9 cellular contexts compared by ENCODE assay signal in the genomic region with DNA sequence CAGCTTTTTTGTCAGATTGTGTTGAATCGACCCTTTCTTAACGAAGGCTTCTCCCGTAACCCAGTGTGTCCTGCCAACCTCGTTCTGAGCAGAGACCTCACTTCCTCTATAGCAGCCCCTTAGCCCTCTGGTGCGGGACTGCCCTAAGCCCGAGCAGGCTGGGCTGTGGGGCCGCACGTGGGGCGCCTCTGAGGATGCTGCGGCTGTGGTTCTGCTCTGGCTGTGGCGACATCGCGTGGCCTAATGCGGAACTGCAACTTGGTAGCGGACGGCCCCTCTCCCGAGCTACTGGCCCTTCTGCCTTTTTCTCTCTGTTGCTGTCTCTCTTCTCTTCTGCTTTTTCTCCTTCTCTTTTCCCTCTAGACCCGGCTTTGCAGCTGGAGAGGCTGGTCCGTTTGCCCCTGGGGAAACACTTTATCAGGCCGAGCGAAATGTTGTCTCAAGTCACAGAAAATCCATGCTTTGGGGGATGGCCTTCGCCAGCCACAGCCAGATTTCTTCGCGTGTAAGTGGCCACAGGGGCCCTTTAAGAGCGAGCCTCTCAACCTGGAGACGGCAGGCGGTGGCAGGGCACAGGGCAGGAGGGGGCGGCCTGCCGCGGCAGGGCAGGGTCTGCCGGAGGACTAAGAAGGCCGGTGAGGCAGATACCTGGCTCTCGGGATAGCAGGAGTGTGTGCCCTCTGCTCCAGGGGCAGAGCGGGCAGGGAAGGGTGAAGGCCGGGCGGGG. TPM values are rescaled to one million over a fixed set of nuclear protein-coding genes. Genes with fewer than 3 reads are reported as not detected.
DNase-seq lines count a peak whose midpoint lies in the region; ATAC-seq, FAIRE-seq and TF ChIP-seq lines count a peak whose summit lies in the region.
"Had no signal": no experiment of that assay in that cellular context is flagged by ENCODE, and none has a peak within 500 bp of the region (broad histone marks: within the 10 kb centered on the region; RNA-seq: fewer than 3 reads in every experiment).

No MANE protein-coding gene starts in this region.

- no peak overlapping the region for H3K27ac Mint-ChIP-seq in natural killer cell

- POLR2A ChIA-PET in PC-3 (lab: Charles Lee; ENCODE audit: unreplicated experiment) = interaction anchor here (0.6 kb wide), 1 partner anchor 20 kb away, joined by 3 read pairs; no protein-coding TSS in a partner anchor

- ATAC-seq in HG02981 (IDR thresholded peaks at IDR 0.05; ENCODE audit: unreplicated experiment) (peak; percentile 61), PC-3 (peak; percentile 72), natural killer cell (peak; percentile 93 to 100 (median 99)), GM18870 (IDR thresholded peaks at IDR 0.05; ENCODE audit: unreplicated experiment) (no peak)

- peak; percentile 21 for FAIRE-seq in G401.6 (lab: Jason Lieb, UNC)
- FAIRE-seq: islet of Langerhans had no signal

- no peak for TF ChIP-seq POLR2A in esophagus squamous epithelium (IDR thresholded peaks at IDR 0.05)

- 23 to 25% methylated on average over 24 to 33 of the region's 36 CpGs for WGBS in esophagus squamous epithelium, 2 donors

- CTCF ChIA-PET in PC-3 (lab: Charles Lee) = interaction anchor here (0.6 to 0.7 kb wide), 3 partner anchors 16 to 869 kb away, joined by 3 to 5 read pairs (median 4); no protein-coding TSS in a partner anchor

- intact Hi-C loops in PC-3 (cut with micrococcal nuclease) = loop anchor here (5.0 kb wide), 2 partner anchors 87 to 337 kb away; no protein-coding TSS in a partner anchor
- intact Hi-C loops in esophagus squamous epithelium (cut with DNase I) = loop anchor here (5.0 kb wide), 1 partner anchor 337 kb away; no protein-coding TSS in a partner anchor
- intact Hi-C loops in natural killer cell (cut with micrococcal nuclease) = loop anchor here (1.0 kb wide), 1 partner anchor 335 kb away; no protein-coding TSS in a partner anchor

- H3K27ac ChIP-seq in PC-3 (ENCODE audit: low read length) (no peak overlapping the region), esophagus squamous epithelium (no peak overlapping the region)

- H3K27me3 ChIP-seq in PC-3 (ENCODE audit: low read length) (no peaks in the 10 kb centered on the region), esophagus squamous epithelium (peaks cover 0 to 14% (median 0%) of the 10 kb centered on the region in 4 donors)

- peaks cover 0 to 8% of the 10 kb centered on the region in 2 donors for H3K27me3 Mint-ChIP-seq in natural killer cell (ENCODE audit: low read depth in 2 of 2)

- peak overlapping the region; percentile 83 for H2AFZ ChIP-seq in PC-3 (ENCODE audit: low read length)

- no peaks in the 10 kb centered on the region for H3K9me2 ChIP-seq in PC-3 (replicated peaks; ENCODE audit: low read length)

- H3F3A ChIP-seq in PC-3 (ENCODE audit: low read length, unreplicated experiment) = peaks cover 4% of the 10 kb centered on the region

- H3K36me3 Mint-ChIP-seq in natural killer cell = no peaks in the 10 kb centered on the region

- H3K79me2 ChIP-seq in PC-3 (ENCODE audit: low read length) = no peaks in the 10 kb centered on the region

- H3K4me3 ChIP-seq in PC-3 (ENCODE audit: low read length) (no peak overlapping the region), esophagus squamous epithelium (no peak overlapping the region)

- no peaks in the 10 kb centered on the region for H3K36me3 ChIP-seq in PC-3 (ENCODE audit: low read depth, low read length)
- H3K36me3 ChIP-seq in esophagus squamous epithelium = peaks cover 0 to 16% (median 0%) of the 10 kb centered on the region in 3 donors

- no peaks in the 10 kb centered on the region for H3K9me3 Mint-ChIP-seq in natural killer cell

- peaks cover 39% of the 10 kb centered on the region for H3K4me1 ChIP-seq in PC-3 (ENCODE audit: insufficient read depth, low read length)
- H3K4me1 ChIP-seq in esophagus squamous epithelium = peaks cover 0 to 47% (median 5%) of the 10 kb centered on the region in 3 donors

- H3K9me3 ChIP-seq in PC-3 (ENCODE audit: low read length) (no peaks in the 10 kb centered on the region), esophagus squamous epithelium (no peaks in the 10 kb centered on the region)

- peak overlapping the region; percentile 10; the same call in 1 of the 2 replicates for H3K9ac ChIP-seq in PC-3 (ENCODE audit: low read length)

- H3K4me1 Mint-ChIP-seq in natural killer cell = peaks cover 0 to 8% of the 10 kb centered on the region in 2 donors

- DNase-seq in PC-3 (peak; percentile 78), activated T-cell treated with anti-CD3 and anti-CD28 coated beads for 48 hours (ENCODE audit: low read depth) (peak; percentile 84), esophagus squamous epithelium (lab: John Stamatoyannopoulos, UW) (no peak), natural killer cell (peak; percentile 80)
- peak; percentile 57 to 68 for DNase-seq in stimulated activated CD8-positive, alpha-beta memory T cell treated with anti-CD3 and anti-CD28 coated beads, Interleukin-7, amount 100 ng/mL, for 48 hours (ENCODE audit: extremely low read depth in 1 of 2, low read depth in 1 of 2)

- BruUV-seq in PC-3 (replicated peaks; lab: Mats Ljungman, UMichigan) = no TSS peak

- peak; percentile 91 for TF ChIP-seq CTCF in PC-3 (conservative IDR thresholded peaks at IDR 0.05; ENCODE audit: low read depth, low read length)
- peak; percentile 85 to 98 (median 94) for TF ChIP-seq CTCF in esophagus squamous epithelium (IDR thresholded peaks at IDR 0.05)
- peak; percentile 97 for TF ChIP-seq CTCF in natural killer cell (IDR thresholded peaks at IDR 0.05)

- H4K20me1 ChIP-seq in PC-3 (ENCODE audit: low read length) = no peaks in the 10 kb centered on the region

- H3K4me2 ChIP-seq in PC-3 (ENCODE audit: low read length) = peak overlapping the region; percentile 49; the same call in 1 of the 2 replicates

- no peak overlapping the region for H3K4me3 Mint-ChIP-seq in natural killer cell

RNA-seq across cellular contexts. Expression of gene KIF23, which starts 19.4 kb away (rescaled TPM):
- total RNA-seq in PC-3 (2014; rRNA removed) = 77.3 and 87.0 TPM in 2 replicates
- 10 to 100 TPM; 13.5 to 33.2 (median 13.9) TPM for total RNA-seq in esophagus squamous epithelium
- total RNA-seq in natural killer cell = 1 to 10 TPM; 1.2 to 2.1 (median 1.9) TPM

RNA-seq across cellular contexts. Expression of gene RPLP1, which starts 57.9 kb away (rescaled TPM):
- 216 and 253 TPM in 2 replicates for total RNA-seq in PC-3 (2014; rRNA removed)
- 1,000 to 10,000 TPM in 1 of 4 donors, 100 to 1,000 TPM in 3; 358 to 1,172 (median 586) TPM for total RNA-seq in esophagus squamous epithelium
- 1,000 to 10,000 TPM in 1 of 3 donors, 100 to 1,000 TPM in 2; 895 to 1,167 (median 974) TPM for total RNA-seq in natural killer cell

Comparison
In these comparisons a context has a peak if more than half of its experiments do, and no peak if none do; other contexts are left out.
1. RNA of gene KIF23, which starts 19.4 kb away (total RNA-seq): 77.3 to 87.0 TPM in PC-3 and 13.5 to 33.2 TPM in esophagus squamous epithelium; 1.2 to 2.1 TPM in natural killer cell; every median in the first group is over 4 times any median in the second.
2. Peak in every context shown above with its lines, with median percentiles within 50 percentile points of each other: CTCF ChIP-seq.